ENCODE assay signal across 23 cellular contexts in the genomic region with DNA sequence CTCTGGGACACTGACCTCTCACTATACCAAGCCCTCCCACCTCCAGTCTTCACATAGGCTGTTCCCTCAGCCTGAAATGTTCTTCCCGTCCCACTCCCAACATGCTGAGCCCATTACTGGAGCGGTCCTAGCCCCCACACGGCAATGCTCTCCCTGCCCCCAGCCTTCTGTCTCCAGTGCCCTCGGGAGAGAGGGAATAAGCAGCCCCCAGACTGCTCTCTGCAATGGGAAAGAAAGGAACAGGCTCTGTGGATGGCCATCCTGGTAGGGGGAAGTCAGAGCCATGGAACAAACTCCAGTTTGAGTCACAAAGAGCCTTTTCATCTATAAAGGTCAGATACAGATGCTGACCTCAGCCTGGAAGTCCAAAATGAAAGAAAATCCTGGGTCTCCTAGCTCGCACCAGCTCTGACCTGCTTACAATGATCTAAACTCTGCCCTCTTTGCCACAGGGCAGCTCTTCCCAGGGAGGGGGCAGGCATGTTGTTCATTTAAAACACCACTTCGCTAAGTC.
DNase-seq lines count a peak whose midpoint lies in the region; ATAC-seq and TF ChIP-seq lines count a peak whose summit lies in the region.
"Had no signal": no experiment of that assay in that cellular context is flagged by ENCODE, and none has a peak within 500 bp of the region (broad histone marks: within the 10 kb centered on the region; RNA-seq: fewer than 3 reads in every experiment).

No MANE protein-coding gene starts in this region.

- ATAC-seq in HG02759 (IDR thresholded peaks at IDR 0.05; ENCODE audit: unreplicated experiment) (no peak), upper lobe of right lung (no peak)
- ATAC-seq: activated CD8-positive, alpha-beta T cell treated with anti-CD3 and anti-CD28 coated beads, Interleukin-2, amount 10 ng/mL, durations not matched to agents 7 days and 5 days; CD8-positive, alpha-beta T cell; natural killer cell; Panc1; pancreas had no signal

- no peaks in the 10 kb centered on the region for H3K36me3 ChIP-seq in mesodermal cell (ENCODE audit: control insufficient read depth, insufficient read depth, low read length)
- no peaks in the 10 kb centered on the region for H3K36me3 ChIP-seq in stomach smooth muscle (ENCODE audit: control insufficient read depth in 2 of 2, insufficient read depth in 2 of 2, low read length in 2 of 2)
- H3K36me3 ChIP-seq in upper lobe of right lung = no peaks in the 10 kb centered on the region
- H3K36me3 ChIP-seq in esophagus squamous epithelium = no peaks in the 10 kb centered on the region
- H3K36me3 ChIP-seq: colonic mucosa, pancreas, right atrium auricular region had no signal

- H3K4me3 ChIP-seq in mesodermal cell (ENCODE audit: extremely low read depth, insufficient read depth, low read length, poor library complexity, severe bottlenecking) (no peak overlapping the region), stomach smooth muscle (ENCODE audit: low read length in 2 of 2) (no peak overlapping the region), upper lobe of right lung (no peak overlapping the region), esophagus squamous epithelium (no peak overlapping the region)
- H3K4me3 ChIP-seq: colonic mucosa, pancreas, right atrium auricular region had no signal

- WGBS in mesodermal cell (ENCODE audit: insufficient coverage in 2 of 2), 2 experiments = 81 to 88% methylated on average over 3 of the region's 6 CpGs
- WGBS in esophagus squamous epithelium, 2 donors = 86 to 93% methylated on average over 2 to 3 of the region's 6 CpGs

- no peak for TF ChIP-seq POLR2A in esophagus squamous epithelium (IDR thresholded peaks at IDR 0.05)

- H3K27ac ChIP-seq in cingulate gyrus (ENCODE audit: low read depth, low read length) (peak overlapping the region; percentile 95), mesodermal cell (ENCODE audit: low read depth, low read length, severe bottlenecking) (peak overlapping the region; percentile 41), stomach smooth muscle (ENCODE audit: low read length) (peak overlapping the region; percentile 89), upper lobe of right lung (no peak overlapping the region), esophagus squamous epithelium (no peak overlapping the region)
- H3K27ac ChIP-seq: colonic mucosa, pancreas, right atrium auricular region had no signal

- TF ChIP-seq CTCF in upper lobe of right lung (IDR thresholded peaks at IDR 0.05) (no peak), esophagus squamous epithelium (IDR thresholded peaks at IDR 0.05) (no peak)

- peak; percentile 66 for DNase-seq in COLO829 (ENCODE audit: low spot score)
- DNase-seq in upper lobe of right lung = no peak
- no peak for DNase-seq in esophagus squamous epithelium (lab: John Stamatoyannopoulos, UW)
- DNase-seq: activated CD8-positive, alpha-beta T cell treated with anti-CD3 and anti-CD28 coated beads, Interleukin-2, amount 10 ng/mL, durations not matched to agents 7 days and 5 days; CD8-positive, alpha-beta T cell; colonic mucosa; DMS 273 treated with DMSO at 0.1 percent for 48 hours; effector CD8-positive, alpha-beta T cell; islet precursor cell; natural killer cell; NCI-H146; NCI-H345; NCI-H69; pancreas; SHP77 treated with DMSO at 0.1 percent for 48 hours; stimulated activated CD4-positive, alpha-beta T cell treated with anti-CD3 and anti-CD28 coated beads, Interleukin-12 subunit alpha, Interleukin-12 subunit beta, amount 100 ng/mL, for 4 hours; stimulated activated CD4-positive, alpha-beta T cell treated with anti-CD3 and anti-CD28 coated beads, Interleukin-2, amount 100 ng/mL, for 48 hours had no signal

- no peaks in the 10 kb centered on the region for H3K9me3 ChIP-seq in mesodermal cell (ENCODE audit: control insufficient read depth, low read length)
- H3K9me3 ChIP-seq in stomach smooth muscle (ENCODE audit: control insufficient read depth in 2 of 2, low read length in 2 of 2) = no peaks in the 10 kb centered on the region
- H3K9me3 ChIP-seq in upper lobe of right lung = no peaks in the 10 kb centered on the region
- no peaks in the 10 kb centered on the region for H3K9me3 ChIP-seq in esophagus squamous epithelium
- H3K9me3 ChIP-seq: colonic mucosa, pancreas, right atrium auricular region had no signal

- H3K4me1 ChIP-seq in mesodermal cell (ENCODE audit: control insufficient read depth, insufficient read depth, low read length, poor library complexity, severe bottlenecking) (peaks cover 9% of the 10 kb centered on the region), stomach smooth muscle (ENCODE audit: control insufficient read depth, insufficient read depth, low read length) (peaks cover 65% of the 10 kb centered on the region), upper lobe of right lung (peaks cover 26% of the 10 kb centered on the region), esophagus squamous epithelium (peaks cover 0 to 31% (median 6%) of the 10 kb centered on the region in 3 donors)
- H3K4me1 ChIP-seq: colonic mucosa had no signal

- no peak overlapping the region for H3K9ac ChIP-seq in stomach smooth muscle (ENCODE audit: low read length in 2 of 2)

- H3K27me3 ChIP-seq in stomach smooth muscle (ENCODE audit: control insufficient read depth in 1 of 2, insufficient read depth in 2 of 2, low read length in 2 of 2) (no peaks in the 10 kb centered on the region), upper lobe of right lung (no peaks in the 10 kb centered on the region), esophagus squamous epithelium (no peaks in the 10 kb centered on the region)
- H3K27me3 ChIP-seq: colonic mucosa, pancreas, right atrium auricular region had no signal

- intact Hi-C loops in upper lobe of right lung (cut with DNase I) (no loop called here), esophagus squamous epithelium (cut with DNase I) (no loop called here)

Comparison
In these comparisons a context has a peak if more than half of its experiments do, and no peak if none do; other contexts are left out.
1. H3K27ac ChIP-seq: peak in cingulate gyrus (single experiment), mesodermal cell (single experiment) and stomach smooth muscle (single experiment); none in upper lobe of right lung (single experiment) and esophagus squamous epithelium (0 of 4).